In genomic region chr3:112027839-112028238, GRCh38 we compare ENCODE assay signal across 1 cellular context.
TF ChIP-seq lines count a peak whose summit lies in the region.

No MANE protein-coding gene starts in this region.

TF ChIP-seq in HepG2, 621 proteins besides CTCF, POLR2A, EP300 and RAD21:
- TF ChIP-seq ZNF547 (CRISPR knock-in tag; IDR thresholded peaks at IDR 0.05) (no peak), PATZ1 (CRISPR knock-in tag; IDR thresholded peaks at IDR 0.05) (no peak), ELF4 (CRISPR knock-in tag; IDR thresholded peaks at IDR 0.05; ENCODE audit: borderline replicate concordance) (no peak), CSRNP2 (CRISPR knock-in tag; conservative IDR thresholded peaks at IDR 0.05; ENCODE audit: low read depth) (no peak), ZFYVE20 (CRISPR knock-in tag; IDR thresholded peaks at IDR 0.05; ENCODE audit: borderline replicate concordance, low read depth) (no peak), RNF219 (CRISPR knock-in tag; IDR thresholded peaks at IDR 0.05) (no peak), MYC (CRISPR knock-in tag; IDR thresholded peaks at IDR 0.05; ENCODE audit: borderline replicate concordance) (no peak), ZBTB37 (CRISPR knock-in tag; IDR thresholded peaks at IDR 0.05) (no peak), ZFP41 (CRISPR knock-in tag; IDR thresholded peaks at IDR 0.05; ENCODE audit: borderline replicate concordance) (no peak), TIGD3 (CRISPR knock-in tag; IDR thresholded peaks at IDR 0.05; ENCODE audit: borderline replicate concordance) (no peak), ZSCAN22 (CRISPR knock-in tag; IDR thresholded peaks at IDR 0.05) (no peak), FIP1L1 (IDR thresholded peaks at IDR 0.05; ENCODE audit: borderline replicate concordance, insufficient read depth, low read depth, low read length) (no peak)
